Comparison of ENCODE assay signal across 8 cellular contexts in genomic region chr11:44775366-44776356, GRCh38. TPM values are rescaled to one million over a fixed set of nuclear protein-coding genes. Genes with fewer than 3 reads are reported as not detected.
DNase-seq lines count a peak whose midpoint lies in the region; ATAC-seq lines count a peak whose summit lies in the region.

No MANE protein-coding gene starts in this region.

- H3K27ac Mint-ChIP-seq in activated naive CD4-positive, alpha-beta T cell treated with anti-CD3 and anti-CD28 coated beads, Interleukin-2, amount 50 U/mL, for 72 hours = no peak overlapping the region

- H3K9me3 Mint-ChIP-seq in activated naive CD4-positive, alpha-beta T cell treated with anti-CD3 and anti-CD28 coated beads, Interleukin-2, amount 50 U/mL, for 72 hours = no peaks in the 10 kb centered on the region

- peak; percentile 77 to 78 for ATAC-seq in activated naive CD4-positive, alpha-beta T cell treated with anti-CD3 and anti-CD28 coated beads, Interleukin-2, amount 50 U/mL, for 72 hours
- ATAC-seq in GM19455 (IDR thresholded peaks at IDR 0.05; ENCODE audit: unreplicated experiment) = no peak

- DNase-seq in DMS114 treated with DMSO at 0.1 percent for 48 hours (lab: John Stamatoyannopoulos, UW; ENCODE audit: unreplicated experiment) (peak; percentile 28), HuH-7.5 (ENCODE audit: low spot score) (peak; percentile 46), SKM-1 (lab: John Stamatoyannopoulos, UW; ENCODE audit: unreplicated experiment) (peak; percentile 48), hepatic stellate cell (ENCODE audit: low spot score) (peak; percentile 45), NCI-H128 (lab: John Stamatoyannopoulos, UW; ENCODE audit: unreplicated experiment) (no peak)
- DNase-seq in activated naive CD4-positive, alpha-beta T cell treated with anti-CD3 and anti-CD28 coated beads, Interleukin-2, amount 50 U/mL, for 72 hours (ENCODE audit: low spot score in 2 of 2) = peak; percentile 55 to 67
- DNase-seq in stimulated activated CD4-positive, alpha-beta T cell treated with anti-CD3 and anti-CD28 coated beads, Interleukin-1b, Interleukin-23, amount 100 ng/mL, for 4 hours (ENCODE audit: low read depth in 2 of 2) = peak; percentile 42 to 53

- H3K36me3 Mint-ChIP-seq in activated naive CD4-positive, alpha-beta T cell treated with anti-CD3 and anti-CD28 coated beads, Interleukin-2, amount 50 U/mL, for 72 hours = no peaks in the 10 kb centered on the region

RNA-seq across cellular contexts. Expression of gene TSPAN18, which starts 48.9 kb away (rescaled TPM):
- 1 to 10 TPM; 2.3 to 3.6 TPM for total RNA-seq in activated naive CD4-positive, alpha-beta T cell treated with anti-CD3 and anti-CD28 coated beads, Interleukin-2, amount 50 U/mL, for 72 hours
